In the genomic region with DNA sequence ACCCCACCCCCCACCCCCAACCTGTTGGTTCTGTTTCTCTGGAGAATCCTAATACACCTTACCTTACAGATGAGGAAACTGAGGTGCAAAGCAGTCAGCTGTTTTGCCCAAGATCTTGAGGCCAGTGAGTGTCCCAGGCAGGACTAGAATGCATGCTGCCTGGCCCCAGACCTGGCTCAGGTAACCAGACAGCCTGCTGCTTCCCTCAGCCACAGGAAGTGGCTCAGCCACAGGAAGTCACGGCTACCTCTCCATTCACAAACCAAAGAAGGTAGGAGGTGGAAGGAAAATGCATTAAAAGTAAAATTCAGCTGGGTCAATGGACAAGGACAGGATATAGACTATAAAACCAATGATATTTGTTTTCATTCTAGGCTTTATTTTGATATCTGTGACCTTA, we compare ENCODE assay signal across 13 cellular contexts.
A peak's percentile ranks its signal among the peaks of the same experiment; 100 is the strongest.
DNase-seq lines count a peak whose midpoint lies in the region; ATAC-seq and TF ChIP-seq lines count a peak whose summit lies in the region.
"Had no signal": no experiment of that assay in that cellular context is flagged by ENCODE, and none has a peak within 500 bp of the region (broad histone marks: within the 10 kb centered on the region; RNA-seq: fewer than 3 reads in every experiment).

No MANE protein-coding gene starts in this region.

- H3K27me3 Mint-ChIP-seq in endothelial cell (ENCODE audit: unreplicated experiment) = no peaks in the 10 kb centered on the region

- H3K4me3 Mint-ChIP-seq in endothelial cell (ENCODE audit: unreplicated experiment) = no peak overlapping the region
- H3K4me3 Mint-ChIP-seq: nephron had no signal

- no peak overlapping the region for H3K9ac ChIP-seq in mammary epithelial cell (ENCODE audit: insufficient read depth, low read length)

- TF ChIP-seq CTCF in mammary epithelial cell (conservative IDR thresholded peaks at IDR 0.05 in 1 of 2, IDR thresholded peaks at IDR 0.05 in 1 of 2; ENCODE audit: extremely low read depth in 1 of 2, insufficient read depth in 1 of 2, low read depth in 1 of 2, low read length in 2 of 2) (no peak), breast epithelium (IDR thresholded peaks at IDR 0.05) (no peak), endothelial cell (IDR thresholded peaks at IDR 0.05; ENCODE audit: unreplicated experiment) (no peak)

- CTCF ChIA-PET in mammary epithelial cell (lab: Charles Lee; ENCODE audit: low non-redundant PET) = no interaction called here

- DNase-seq in mammary epithelial cell (peak; percentile 8), breast epithelium (ENCODE audit: low spot score in 2 of 2) (no peak), kidney tubule cell (ENCODE audit: low spot score) (peak; percentile 52), retina (no peak), endothelial cell (ENCODE audit: low spot score) (no peak), MV-4-11 (lab: John Stamatoyannopoulos, UW) (no peak)
- peak; percentile 4 for DNase-seq in activated CD8-positive, alpha-beta memory T cell treated with anti-CD3 and anti-CD28 coated beads, Interleukin-2, amount 50 U/mL, for 24 hours (ENCODE audit: extremely low read depth)
- DNase-seq: adrenal gland, NCI-H510A, trophoblast cell had no signal

- no peaks in the 10 kb centered on the region for H3K36me3 ChIP-seq in mammary epithelial cell (ENCODE audit: insufficient read depth, low read length)
- H3K36me3 ChIP-seq in breast epithelium = no peaks in the 10 kb centered on the region
- H3K36me3 ChIP-seq: adrenal gland had no signal

- H3K4me2 ChIP-seq in mammary epithelial cell (ENCODE audit: insufficient read depth, low read depth, low read length) = no peak overlapping the region

- H3K27ac ChIP-seq in mammary epithelial cell (ENCODE audit: insufficient read depth, low read depth, low read length) (no peak overlapping the region), breast epithelium (no peak overlapping the region)
- H3K27ac ChIP-seq: adrenal gland had no signal

- no peak overlapping the region for H3K27ac Mint-ChIP-seq in endothelial cell (ENCODE audit: unreplicated experiment)
- H3K27ac Mint-ChIP-seq: nephron had no signal

- intact Hi-C loops in mammary epithelial cell (cut with micrococcal nuclease) (no loop called here), breast epithelium (cut with DNase I; ENCODE audit: low total_unique reads) (no loop called here)

- in situ Hi-C loops in mammary epithelial cell (cut with MboI; ENCODE audit: low sequenced_read_pairs in 2 of 2) = no loop called here

- no peaks in the 10 kb centered on the region for H3K9me3 Mint-ChIP-seq in endothelial cell (ENCODE audit: unreplicated experiment)
- H3K9me3 Mint-ChIP-seq: nephron had no signal

- H2AFZ ChIP-seq in mammary epithelial cell (ENCODE audit: low read depth, low read length) = peak overlapping the region; percentile 67

- no peak overlapping the region for H3K4me3 ChIP-seq in mammary epithelial cell (replicated peaks in 1 of 3; ENCODE audit: insufficient read depth in 1 of 3, low read depth in 2 of 3, low read length in 3 of 3)
- no peak overlapping the region for H3K4me3 ChIP-seq in breast epithelium
- H3K4me3 ChIP-seq: adrenal gland, K562 had no signal

- peaks cover 36% of the 10 kb centered on the region for H3K4me1 Mint-ChIP-seq in endothelial cell (ENCODE audit: unreplicated experiment)

- dilution Hi-C loops in mammary epithelial cell (cut with HindIII; ENCODE audit: low sequenced_read_pairs) = no loop called here

- H3K27me3 ChIP-seq in mammary epithelial cell (ENCODE audit: insufficient read depth, low read length) = no peaks in the 10 kb centered on the region
- no peaks in the 10 kb centered on the region for H3K27me3 ChIP-seq in breast epithelium

- 0% methylated on average over 1 of the region's 1 CpG for WGBS in mammary epithelial cell (ENCODE audit: low coverage, missing lambda C conversion rate)

- H3K4me1 ChIP-seq in mammary epithelial cell (ENCODE audit: insufficient read depth, low read length) (peaks cover 4% of the 10 kb centered on the region), breast epithelium (peaks cover 2 to 5% of the 10 kb centered on the region in 2 donors)

- ATAC-seq in HG03159 (IDR thresholded peaks at IDR 0.05; ENCODE audit: unreplicated experiment) = no peak

- no peaks in the 10 kb centered on the region for H4K20me1 ChIP-seq in mammary epithelial cell (ENCODE audit: insufficient read depth, low read length)

- no peaks in the 10 kb centered on the region for H3K36me3 Mint-ChIP-seq in endothelial cell (ENCODE audit: low read depth, unreplicated experiment)

- TF ChIP-seq POLR2A in breast epithelium (IDR thresholded peaks at IDR 0.05) = no peak

- H3K9me3 ChIP-seq in mammary epithelial cell (replicated peaks; ENCODE audit: insufficient read depth, low read length) (no peaks in the 10 kb centered on the region), breast epithelium (no peaks in the 10 kb centered on the region)
- H3K9me3 ChIP-seq: adrenal gland had no signal

- BruUV-seq in mammary epithelial cell (replicated peaks; lab: Mats Ljungman, UMichigan) = no TSS peak

- no peaks in the 10 kb centered on the region for H3K79me2 ChIP-seq in mammary epithelial cell (ENCODE audit: insufficient read depth, low read length)

Comparison
In these comparisons a context has a peak if more than half of its experiments do, and no peak if none do; other contexts are left out.
1. DNase-seq: peak in mammary epithelial cell (single experiment), activated CD8-positive, alpha-beta memory T cell treated with anti-CD3 and anti-CD28 coated beads, Interleukin-2, amount 50 U/mL, for 24 hours (single experiment) and kidney tubule cell (single experiment); none in breast epithelium (0 of 2), retina (single experiment), endothelial cell (single experiment) and MV-4-11 (single experiment).